In genomic region chr1:83508485-83509151, GRCh38 we compare ENCODE assay signal across 8 cellular contexts.
DNase-seq lines count a peak whose midpoint lies in the region; ATAC-seq lines count a peak whose summit lies in the region.

No MANE protein-coding gene starts in this region.

- peaks cover 52% of the 10 kb centered on the region for H3K4me1 Mint-ChIP-seq in activated CD4-positive, alpha-beta T cell treated with anti-CD3 and anti-CD28 coated beads for 36 hours

- H3K36me3 Mint-ChIP-seq in activated CD4-positive, alpha-beta T cell treated with anti-CD3 and anti-CD28 coated beads for 36 hours (ENCODE audit: low read depth), result peaks cover 1% of the 10 kb centered on the region

- no peaks in the 10 kb centered on the region for H3K27me3 Mint-ChIP-seq in activated CD4-positive, alpha-beta T cell treated with anti-CD3 and anti-CD28 coated beads for 36 hours

- DNase-seq in stimulated activated CD8-positive, alpha-beta memory T cell treated with anti-CD3 and anti-CD28 coated beads, Interleukin-15, amount 100 ng/mL, for 48 hours (ENCODE audit: low read depth in 2 of 2), result peak; percentile 8 to 9
- no peak for DNase-seq in stimulated activated CD8-positive, alpha-beta memory T cell treated with anti-CD3 and anti-CD28 coated beads, Interleukin-4, amount 100 ng/mL, for 48 hours
- peak; percentile 57 for DNase-seq in activated CD4-positive, alpha-beta T cell treated with anti-CD3 and anti-CD28 coated beads for 36 hours
- peak; percentile 85 for DNase-seq in foreskin melanocyte
- peak; percentile 3 to 24 for DNase-seq in stimulated activated CD8-positive, alpha-beta memory T cell treated with anti-CD3 and anti-CD28 coated beads, Interleukin-7, amount 100 ng/mL, for 4 hours (ENCODE audit: low read depth in 2 of 2)
- no peak for DNase-seq in NCI-H82 (lab: John Stamatoyannopoulos, UW)
- DNase-seq in iPS-NIHi11 (ENCODE audit: low spot score), result no peak

- ATAC-seq in HG03039 (IDR thresholded peaks at IDR 0.05; ENCODE audit: unreplicated experiment), result peak; percentile 96
- ATAC-seq in activated CD4-positive, alpha-beta T cell treated with anti-CD3 and anti-CD28 coated beads for 36 hours, result peak; percentile 96

- POLR2A ChIA-PET in activated CD4-positive, alpha-beta T cell treated with anti-CD3 and anti-CD28 coated beads for 36 hours (lab: Charles Lee), result no interaction called here

- H3K4me3 Mint-ChIP-seq in activated CD4-positive, alpha-beta T cell treated with anti-CD3 and anti-CD28 coated beads for 36 hours, result peak overlapping the region; percentile 47

- H3K9me3 Mint-ChIP-seq in activated CD4-positive, alpha-beta T cell treated with anti-CD3 and anti-CD28 coated beads for 36 hours (ENCODE audit: low read depth), result peaks cover 4% of the 10 kb centered on the region

- peak overlapping the region; percentile 94 for H3K27ac Mint-ChIP-seq in activated CD4-positive, alpha-beta T cell treated with anti-CD3 and anti-CD28 coated beads for 36 hours

- CTCF ChIA-PET in activated CD4-positive, alpha-beta T cell treated with anti-CD3 and anti-CD28 coated beads for 36 hours (lab: Charles Lee), result interaction anchor here (0.5 to 3.0 kb wide), 4 partner anchors 10 to 51 kb away, joined by 3 to 14 read pairs (median 4); no protein-coding TSS in a partner anchor

- intact Hi-C loops in activated CD4-positive, alpha-beta T cell treated with anti-CD3 and anti-CD28 coated beads for 36 hours (cut with DNase I, micrococcal nuclease), result no loop called here

Comparison
In these comparisons a context has a peak if more than half of its experiments do, and no peak if none do; other contexts are left out.
1. DNase-seq: peak in stimulated activated CD8-positive, alpha-beta memory T cell treated with anti-CD3 and anti-CD28 coated beads, Interleukin-15, amount 100 ng/mL, for 48 hours (2 of 2), activated CD4-positive, alpha-beta T cell treated with anti-CD3 and anti-CD28 coated beads for 36 hours (single experiment), foreskin melanocyte (single experiment) and stimulated activated CD8-positive, alpha-beta memory T cell treated with anti-CD3 and anti-CD28 coated beads, Interleukin-7, amount 100 ng/mL, for 4 hours (2 of 2); none in stimulated activated CD8-positive, alpha-beta memory T cell treated with anti-CD3 and anti-CD28 coated beads, Interleukin-4, amount 100 ng/mL, for 48 hours (single experiment), NCI-H82 (single experiment) and iPS-NIHi11 (single experiment).